Comparison of ENCODE assay signal across 25 cellular contexts in genomic region chr13:66809496-66809895, GRCh38.
DNase-seq lines count a peak whose midpoint lies in the region; ATAC-seq and TF ChIP-seq lines count a peak whose summit lies in the region.
"Had no signal": no experiment of that assay in that cellular context is flagged by ENCODE, and none has a peak within 500 bp of the region (broad histone marks: within the 10 kb centered on the region; RNA-seq: fewer than 3 reads in every experiment).

No MANE protein-coding gene starts in this region.

- H3K9me3 Mint-ChIP-seq in mesothelial cell of epicardium, result peaks cover 4% of the 10 kb centered on the region
- peaks cover 4% of the 10 kb centered on the region for H3K9me3 Mint-ChIP-seq in activated T-cell treated with anti-CD3 and anti-CD28 coated beads, Interleukin-2, amount 50 U/mL, for 4 hours
- H3K9me3 Mint-ChIP-seq: T-helper 1 cell treated with Interleukin-12 subunit alpha and Interleukin-12 subunit beta and Interleukin-4 antibody, amounts not matched to agents 30 μg/mL and 1 μg/mL, for 36 hours had no signal

- H3K4me1 ChIP-seq in adipocyte (ENCODE audit: control insufficient read depth, insufficient read depth, low read length), result peaks cover 19% of the 10 kb centered on the region
- H3K4me1 ChIP-seq: upper lobe of right lung had no signal

- no peak overlapping the region for H3K9ac ChIP-seq in adipocyte (ENCODE audit: low read length)

- TF ChIP-seq CTCF in mesothelial cell of epicardium (IDR thresholded peaks at IDR 0.05; ENCODE audit: unreplicated experiment), result no peak

- ATAC-seq in activated T-cell treated with anti-CD3 and anti-CD28 coated beads, Interleukin-2, amount 50 U/mL, for 4 hours, result no peak
- ATAC-seq in GM18520 (IDR thresholded peaks at IDR 0.05; ENCODE audit: unreplicated experiment), result no peak
- ATAC-seq in HG02885 (IDR thresholded peaks at IDR 0.05; ENCODE audit: poor library complexity, unreplicated experiment), result no peak
- ATAC-seq: activated CD4-positive, alpha-beta T cell treated with anti-CD3 and anti-CD28 coated beads for 36 hours; gastroesophageal sphincter; mucosa of descending colon; upper lobe of right lung had no signal

- H3K36me3 Mint-ChIP-seq in mesothelial cell of epicardium, result no peaks in the 10 kb centered on the region
- H3K36me3 Mint-ChIP-seq in activated T-cell treated with anti-CD3 and anti-CD28 coated beads, Interleukin-2, amount 50 U/mL, for 4 hours (ENCODE audit: insufficient read depth), result no peaks in the 10 kb centered on the region
- H3K36me3 Mint-ChIP-seq: brain had no signal

- no peak overlapping the region for H3K4me3 Mint-ChIP-seq in mesothelial cell of epicardium
- no peak overlapping the region for H3K4me3 Mint-ChIP-seq in activated T-cell treated with anti-CD3 and anti-CD28 coated beads, Interleukin-2, amount 50 U/mL, for 4 hours
- H3K4me3 Mint-ChIP-seq: activated CD4-positive, alpha-beta T cell treated with anti-CD3 and anti-CD28 coated beads for 36 hours; brain; neural crest cell; T-helper 1 cell treated with Interleukin-12 subunit alpha and Interleukin-12 subunit beta and Interleukin-4 antibody, amounts not matched to agents 30 μg/mL and 1 μg/mL, for 36 hours had no signal

- H3K27me3 Mint-ChIP-seq in mesothelial cell of epicardium (ENCODE audit: low read depth), result no peaks in the 10 kb centered on the region
- no peaks in the 10 kb centered on the region for H3K27me3 Mint-ChIP-seq in activated T-cell treated with anti-CD3 and anti-CD28 coated beads, Interleukin-2, amount 50 U/mL, for 4 hours (ENCODE audit: low read depth)
- H3K27me3 Mint-ChIP-seq: activated CD4-positive, alpha-beta T cell treated with anti-CD3 and anti-CD28 coated beads for 36 hours; brain had no signal

- peaks cover 13% of the 10 kb centered on the region for H3K4me1 Mint-ChIP-seq in mesothelial cell of epicardium
- no peaks in the 10 kb centered on the region for H3K4me1 Mint-ChIP-seq in activated T-cell treated with anti-CD3 and anti-CD28 coated beads, Interleukin-2, amount 50 U/mL, for 4 hours (ENCODE audit: low read depth)
- H3K4me1 Mint-ChIP-seq: activated CD4-positive, alpha-beta T cell treated with anti-CD3 and anti-CD28 coated beads for 36 hours had no signal

- peak; percentile 73 for DNase-seq in DMS153 treated with DMSO at 0.1 percent for 48 hours (lab: John Stamatoyannopoulos, UW; ENCODE audit: unreplicated experiment)
- peak; percentile 44 for DNase-seq in NCI-H146 treated with DMSO at 0.1 percent for 48 hours (lab: John Stamatoyannopoulos, UW; ENCODE audit: unreplicated experiment)
- DNase-seq in adipocyte (ENCODE audit: low read depth), result peak; percentile 59
- DNase-seq in mesothelial cell of epicardium (ENCODE audit: low spot score in 2 of 2, unreplicated experiment in 2 of 2), result no peak
- no peak for DNase-seq in activated T-cell treated with anti-CD3 and anti-CD28 coated beads, Interleukin-2, amount 50 U/mL, for 4 hours
- DNase-seq in middle frontal gyrus (ENCODE audit: extremely low spot score, low spot score), result no peak
- DNase-seq: ACHN; activated CD4-positive, alpha-beta T cell treated with anti-CD3 and anti-CD28 coated beads for 36 hours; activated gamma-delta T cell treated with Interleukin-2 at 50 U/mL for 16 hours; effector memory CD4-positive, alpha-beta T cell; H7; hippocampal formation; Kasumi-1; mucosa of descending colon; NCI-H2081 treated with DMSO at 0.1 percent for 48 hours; NCI-H526; RPMI8226; upper lobe of right lung had no signal

- peak overlapping the region; percentile 66 for H3K27ac Mint-ChIP-seq in mesothelial cell of epicardium
- H3K27ac Mint-ChIP-seq: activated CD4-positive, alpha-beta T cell treated with anti-CD3 and anti-CD28 coated beads for 36 hours; T-helper 1 cell treated with Interleukin-12 subunit alpha and Interleukin-12 subunit beta and Interleukin-4 antibody, amounts not matched to agents 30 μg/mL and 1 μg/mL, for 36 hours had no signal

- no peaks in the 10 kb centered on the region for H3K36me3 ChIP-seq in adipocyte (ENCODE audit: control insufficient read depth, insufficient read depth, low read length, severe bottlenecking)
- H3K36me3 ChIP-seq: esophagus muscularis mucosa, gastroesophageal sphincter, upper lobe of right lung had no signal

- no peak overlapping the region for H3K4me3 ChIP-seq in adipocyte (ENCODE audit: low read length)
- H3K4me3 ChIP-seq: esophagus muscularis mucosa, gastroesophageal sphincter, mucosa of descending colon, upper lobe of right lung had no signal

- no peaks in the 10 kb centered on the region for H3K27me3 ChIP-seq in adipocyte (replicated peaks; ENCODE audit: control insufficient read depth, insufficient read depth, low read length)
- H3K27me3 ChIP-seq: esophagus muscularis mucosa, gastroesophageal sphincter, upper lobe of right lung had no signal

- no peaks in the 10 kb centered on the region for H3K9me3 ChIP-seq in adipocyte (ENCODE audit: control insufficient read depth, low read length)
- H3K9me3 ChIP-seq: esophagus muscularis mucosa, gastroesophageal sphincter, mucosa of descending colon, upper lobe of right lung had no signal

Comparison
In these comparisons a context has a peak if more than half of its experiments do, and no peak if none do; other contexts are left out.
1. DNase-seq: peak in DMS153 treated with DMSO at 0.1 percent for 48 hours (single experiment), NCI-H146 treated with DMSO at 0.1 percent for 48 hours (single experiment) and adipocyte (single experiment); none in mesothelial cell of epicardium (0 of 2), activated T-cell treated with anti-CD3 and anti-CD28 coated beads, Interleukin-2, amount 50 U/mL, for 4 hours (single experiment) and middle frontal gyrus (single experiment).